In the genomic region with DNA sequence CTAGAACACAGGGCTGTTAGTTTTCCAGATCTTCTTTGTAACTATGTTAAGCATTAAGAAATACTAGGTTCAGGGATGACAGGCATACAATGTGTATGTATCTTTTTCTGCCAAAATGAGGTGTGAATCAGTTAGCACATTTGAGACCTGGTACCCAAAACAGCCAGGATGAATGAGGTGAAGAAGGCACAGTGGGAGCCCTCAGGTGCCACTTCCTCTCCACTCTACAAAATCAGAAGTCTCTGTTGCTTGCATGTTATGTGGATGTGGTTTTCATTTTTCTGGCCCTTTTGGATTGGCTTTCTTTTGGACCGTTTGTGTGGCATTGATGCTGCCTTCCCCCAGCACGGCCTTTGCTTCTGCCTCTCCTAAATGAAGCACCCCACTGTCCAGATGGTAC, we compare ENCODE assay signal across 18 cellular contexts. TPM values are rescaled to one million over a fixed set of nuclear protein-coding genes. Genes with fewer than 3 reads are reported as not detected.
"Had no signal": no experiment of that assay in that cellular context is flagged by ENCODE, and none has a peak within 500 bp of the region (broad histone marks: within the 10 kb centered on the region; RNA-seq: fewer than 3 reads in every experiment).

No MANE protein-coding gene starts in this region.

- H3K9me3 ChIP-seq: lower lobe of right lung, prostate gland, sigmoid colon, thoracic aorta, upper lobe of left lung had no signal

- H3K4me3 ChIP-seq: dorsolateral prefrontal cortex, lower lobe of right lung, neural progenitor cell, prostate gland, sigmoid colon, thoracic aorta, tibial nerve, upper lobe of left lung had no signal

- H3K9ac ChIP-seq: neural progenitor cell had no signal

- H3K4me3 Mint-ChIP-seq: nephron; neural progenitor cell; stimulated activated effector memory CD8-positive, alpha-beta T cell treated with anti-CD3 and anti-CD28 coated beads, Interleukin-12 subunit alpha, Interleukin-12 subunit beta, amount 100 ng/mL, for 72 hours had no signal

- H3K36me3 Mint-ChIP-seq: neural progenitor cell; stimulated activated effector memory CD8-positive, alpha-beta T cell treated with anti-CD3 and anti-CD28 coated beads, Interleukin-12 subunit alpha, Interleukin-12 subunit beta, amount 100 ng/mL, for 72 hours had no signal

- H3K36me3 ChIP-seq: lower lobe of right lung, neural progenitor cell, prostate gland, sigmoid colon, thoracic aorta, tibial nerve, upper lobe of left lung had no signal

- ATAC-seq: left ventricle myocardium superior; lower lobe of right lung; right cardiac atrium; stimulated activated effector memory CD8-positive, alpha-beta T cell treated with anti-CD3 and anti-CD28 coated beads, Interleukin-12 subunit alpha, Interleukin-12 subunit beta, amount 100 ng/mL, for 72 hours had no signal

- H3K4me2 ChIP-seq: neural progenitor cell had no signal

- H3K4me1 Mint-ChIP-seq: nephron, neural progenitor cell had no signal

- H3K27ac ChIP-seq: dorsolateral prefrontal cortex, lower lobe of right lung, neural progenitor cell, prostate gland, sigmoid colon, thoracic aorta, tibial nerve, upper lobe of left lung had no signal

- DNase-seq: dorsolateral prefrontal cortex; effector CD4-positive, alpha-beta T cell; hypothalamus; left ventricle myocardium superior; lower lobe of right lung; right cardiac atrium; sigmoid colon; stimulated activated CD4-positive, alpha-beta T cell treated with anti-CD3 and anti-CD28 coated beads, Interleukin-2, amount 100 ng/mL, for 24 hours; stimulated activated CD4-positive, alpha-beta T cell treated with anti-CD3 and anti-CD28 coated beads, Interleukin-4, amount 100 ng/mL, for 24 hours; stimulated activated naive CD4-positive, alpha-beta T cell treated with Interleukin-2 at 50 U/mL for 16 hours; upper lobe of left lung had no signal

- H3K4me1 ChIP-seq: lower lobe of right lung, neural progenitor cell, prostate gland, sigmoid colon, tibial nerve, upper lobe of left lung had no signal

- H3K27me3 ChIP-seq: dorsolateral prefrontal cortex, neural progenitor cell, sigmoid colon, tibial nerve, upper lobe of left lung had no signal

- H3K27ac Mint-ChIP-seq: nephron; neural progenitor cell; stimulated activated effector memory CD8-positive, alpha-beta T cell treated with anti-CD3 and anti-CD28 coated beads, Interleukin-12 subunit alpha, Interleukin-12 subunit beta, amount 100 ng/mL, for 72 hours had no signal

RNA-seq across cellular contexts. Expression of a gene that starts 15.4 kb away (rescaled TPM):
- total RNA-seq: fibroblast of villous mesenchyme had no signal
